Comparison of ENCODE assay signal across 18 cellular contexts in the genomic region with DNA sequence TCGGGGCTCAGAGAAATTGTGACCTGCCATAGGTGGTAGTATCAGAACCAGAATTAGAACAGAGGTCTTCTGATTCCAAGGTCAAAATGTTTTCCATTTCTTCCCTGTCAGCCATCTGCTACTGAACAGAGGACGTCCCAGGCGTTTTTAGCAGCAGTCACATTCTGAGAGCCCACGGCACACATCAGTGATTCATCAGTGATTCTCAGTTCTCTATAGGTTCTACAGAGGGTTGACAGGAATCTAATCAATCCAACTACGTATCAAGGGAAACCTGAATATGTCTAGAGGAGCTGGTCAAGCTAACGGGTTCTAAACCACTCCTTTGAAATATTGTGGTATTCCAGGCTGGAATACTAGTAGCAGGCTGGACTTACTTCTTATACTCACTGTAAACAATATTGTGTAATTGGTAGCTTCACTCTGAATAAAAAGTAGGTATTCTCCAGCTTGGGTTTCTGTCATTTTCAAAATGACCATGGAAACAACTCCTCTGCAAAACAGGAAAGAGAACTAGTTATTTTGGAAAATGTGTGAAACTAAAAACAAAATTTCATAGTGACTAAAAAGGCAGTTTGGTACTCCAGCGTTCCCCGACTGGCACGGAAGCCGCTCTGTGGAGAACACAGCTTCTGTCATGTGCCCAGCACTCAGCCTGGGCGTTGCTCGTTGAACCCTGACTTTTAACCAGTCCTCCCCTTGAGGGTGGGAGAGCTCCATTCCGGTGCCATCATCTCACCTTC. TPM values are rescaled to one million over a fixed set of nuclear protein-coding genes. Genes with fewer than 3 reads are reported as not detected.
DNase-seq lines count a peak whose midpoint lies in the region; ATAC-seq and TF ChIP-seq lines count a peak whose summit lies in the region.
"Had no signal": no experiment of that assay in that cellular context is flagged by ENCODE, and none has a peak within 500 bp of the region (broad histone marks: within the 10 kb centered on the region; RNA-seq: fewer than 3 reads in every experiment).

No MANE protein-coding gene starts in this region.

- no peak overlapping the region for H3K4me3 ChIP-seq in coronary artery
- no peak overlapping the region for H3K4me3 ChIP-seq in hepatocyte

- no peaks in the 10 kb centered on the region for H3K9me3 ChIP-seq in hepatocyte (ENCODE audit: low read depth)

- no peak overlapping the region for H3K4me2 ChIP-seq in hepatocyte

- H3K4me1 Mint-ChIP-seq in chondrocyte (ENCODE audit: low read depth), result no peaks in the 10 kb centered on the region

- no peaks in the 10 kb centered on the region for H3K4me1 ChIP-seq in hepatocyte (ENCODE audit: insufficient read depth)

- no peak for TF ChIP-seq CTCF in chondrocyte (IDR thresholded peaks at IDR 0.05)
- TF ChIP-seq CTCF in coronary artery (IDR thresholded peaks at IDR 0.05), result no peak
- TF ChIP-seq CTCF in hepatocyte (IDR thresholded peaks at IDR 0.05; ENCODE audit: poor library complexity), result no peak

- no peaks in the 10 kb centered on the region for H3K36me3 ChIP-seq in hepatocyte (replicated peaks; ENCODE audit: insufficient read depth, low read depth)

- WGBS in hepatocyte (ENCODE audit: low lambda C conversion rate, missing lambda C conversion rate), result 89% methylated on average over 13 of the region's 13 CpGs

- H3K79me2 ChIP-seq in hepatocyte, result no peaks in the 10 kb centered on the region

- no peak overlapping the region for H2AFZ ChIP-seq in hepatocyte

- H3K9me3 Mint-ChIP-seq in chondrocyte (ENCODE audit: low read depth), result no peaks in the 10 kb centered on the region

- no peak overlapping the region for H3K27ac Mint-ChIP-seq in chondrocyte (ENCODE audit: unreplicated experiment)

- H3K27me3 Mint-ChIP-seq in chondrocyte (ENCODE audit: low read depth), result peaks cover 23% of the 10 kb centered on the region

- H3K27ac ChIP-seq in coronary artery (no peak overlapping the region), hepatocyte (no peak overlapping the region)

- no peaks in the 10 kb centered on the region for H3K27me3 ChIP-seq in hepatocyte

- H4K20me1 ChIP-seq in hepatocyte (ENCODE audit: insufficient read depth, poor library complexity, severe bottlenecking), result no peaks in the 10 kb centered on the region

- no peaks in the 10 kb centered on the region for H3K9me2 ChIP-seq in hepatocyte (replicated peaks; ENCODE audit: insufficient read depth)

- H3K4me3 Mint-ChIP-seq in chondrocyte (ENCODE audit: unreplicated experiment), result no peak overlapping the region

- DNase-seq in CD1c-positive myeloid dendritic cell (ENCODE audit: extremely low spot score), result peak; percentile 69
- DNase-seq in chondrocyte (ENCODE audit: low spot score), result no peak
- DNase-seq in coronary artery (ENCODE audit: low spot score), result no peak
- no peak for DNase-seq in foreskin melanocyte
- no peak for DNase-seq in hepatocyte (ENCODE audit: low spot score)
- DNase-seq: activated CD4-positive, CD25-positive, alpha-beta regulatory T cell; activated T-cell treated with anti-CD3 and anti-CD28 coated beads, Interleukin-2, amount 50 U/mL, for 48 hours; effector CD4-positive, alpha-beta T cell; foreskin fibroblast; GOT3; NCI-H2171 treated with DMSO at 0.1 percent for 48 hours; posterior cingulate gyrus; stimulated activated CD4-positive, alpha-beta T cell treated with anti-CD3 and anti-CD28 coated beads, Interleukin-15, amount 100 ng/mL, for 24 hours had no signal

- ATAC-seq in GM19043 (IDR thresholded peaks at IDR 0.05; ENCODE audit: low read depth, unreplicated experiment) (peak; percentile 72), HG02610 (IDR thresholded peaks at IDR 0.05; ENCODE audit: unreplicated experiment) (peak; percentile 55), HG03432 (IDR thresholded peaks at IDR 0.05; ENCODE audit: unreplicated experiment) (peak; percentile 73)

- H3K36me3 Mint-ChIP-seq in chondrocyte (ENCODE audit: low read depth), result no peaks in the 10 kb centered on the region

RNA-seq across cellular contexts. Expression of gene FLT3, which starts 43.2 kb away (rescaled TPM):
- total RNA-seq in chondrocyte (not detected in 3 replicates), hepatocyte (0.10 TPM in 1 of 2 replicates, not detected in the other)
- polyA plus RNA-seq in hepatocyte, result 0.09 and 0.29 TPM in 2 replicates
- total RNA-seq: astrocyte, MCF 10A had no signal
